In genomic region chr17:82241926-82242697, GRCh38 we compare ENCODE assay signal across 8 cellular contexts. TPM values are rescaled to one million over a fixed set of nuclear protein-coding genes. Genes with fewer than 3 reads are reported as not detected.
DNase-seq lines count a peak whose midpoint lies in the region; ATAC-seq and TF ChIP-seq lines count a peak whose summit lies in the region.

No MANE protein-coding gene starts in this region.

- no peak overlapping the region for H2AK5ac ChIP-seq in neuronal stem cell (ENCODE audit: low read depth, low read length)

- H3K79me1 ChIP-seq in neuronal stem cell (ENCODE audit: low read depth, low read length): peaks cover 18% of the 10 kb centered on the region

- H3K14ac ChIP-seq in neuronal stem cell (ENCODE audit: low read length): no peak overlapping the region

- WGBS in neuronal stem cell (ENCODE audit: extremely low coverage in 2 of 2, insufficient read length in 2 of 2, insufficient replicate concordance in 1 of 2), 2 donors: no CpG with 5 or more reads among the region's 20 CpGs

- peaks cover 40% of the 10 kb centered on the region for H3K4me1 ChIP-seq in effector memory CD4-positive, alpha-beta T cell (ENCODE audit: control insufficient read depth, insufficient read depth, low read length, poor library complexity, severe bottlenecking)
- H3K4me1 ChIP-seq in neuronal stem cell (ENCODE audit: control insufficient read depth in 2 of 2, insufficient read depth in 1 of 2, low read depth in 1 of 2, low read length in 2 of 2) (no peaks in the 10 kb centered on the region), Karpas-422 (ENCODE audit: low read length) (no peaks in the 10 kb centered on the region)

- no peaks in the 10 kb centered on the region for H3K9me3 ChIP-seq in effector memory CD4-positive, alpha-beta T cell (ENCODE audit: control insufficient read depth, low read length)
- H3K9me3 ChIP-seq in neuronal stem cell (replicated peaks in 1 of 2; ENCODE audit: control insufficient read depth in 2 of 2, insufficient read depth in 1 of 2, low read depth in 1 of 2, low read length in 2 of 2) (no peaks in the 10 kb centered on the region), Karpas-422 (ENCODE audit: low read length) (no peaks in the 10 kb centered on the region)

- no peak overlapping the region for H3K4ac ChIP-seq in neuronal stem cell (ENCODE audit: low read length)

- ATAC-seq in GM19035 (IDR thresholded peaks at IDR 0.05; ENCODE audit: unreplicated experiment): no peak

- H3K4me2 ChIP-seq in neuronal stem cell (ENCODE audit: insufficient read depth, low read length, poor library complexity, severe bottlenecking) (no peak overlapping the region), Karpas-422 (ENCODE audit: low read depth, low read length, poor library complexity, severe bottlenecking) (no peak overlapping the region)

- no peak overlapping the region for H3K18ac ChIP-seq in neuronal stem cell (ENCODE audit: low read length)

- H3K9ac ChIP-seq in neuronal stem cell (ENCODE audit: low read depth, low read length, poor library complexity) (no peak overlapping the region), Karpas-422 (ENCODE audit: low read length) (no peak overlapping the region)

- H3K27ac ChIP-seq in effector memory CD4-positive, alpha-beta T cell (ENCODE audit: insufficient read depth, low read length, poor library complexity, severe bottlenecking): peak overlapping the region; percentile 39
- H3K27ac ChIP-seq in neuronal stem cell (replicated peaks; ENCODE audit: low read length) (no peak overlapping the region), Karpas-422 (ENCODE audit: low read length) (no peak overlapping the region)

- peaks cover 32% of the 10 kb centered on the region; the same call in 1 of the 2 replicates for H4K20me1 ChIP-seq in Karpas-422 (ENCODE audit: insufficient read depth, low read depth, low read length)

- no peaks in the 10 kb centered on the region for H3K79me2 ChIP-seq in Karpas-422 (ENCODE audit: low read length)

- DNase-seq in AG20443 (ENCODE audit: low spot score) (peak; percentile 32), NB4 (ENCODE audit: low read depth) (peak; percentile 59), neuronal stem cell (ENCODE audit: low spot score) (no peak), DMS153 (lab: John Stamatoyannopoulos, UW) (no peak), kidney tubule cell (ENCODE audit: low spot score) (no peak), Karpas-422 (no peak)
- DNase-seq in effector memory CD4-positive, alpha-beta T cell: no peak

- no peak overlapping the region for H4K8ac ChIP-seq in neuronal stem cell (ENCODE audit: low read depth, low read length)

- no peak overlapping the region for H2BK5ac ChIP-seq in neuronal stem cell (ENCODE audit: low read length)

- H3K9me2 ChIP-seq in Karpas-422 (replicated peaks; ENCODE audit: insufficient read depth, low read length): no peaks in the 10 kb centered on the region

- H2AFZ ChIP-seq in neuronal stem cell (ENCODE audit: low read length) (no peak overlapping the region), Karpas-422 (ENCODE audit: low read length) (no peak overlapping the region)

- TF ChIP-seq CTCF in NB4 (IDR thresholded peaks at IDR 0.05; ENCODE audit: low read depth, low read length): no peak

- no peak overlapping the region for H4K91ac ChIP-seq in neuronal stem cell (ENCODE audit: low read depth, low read length, poor library complexity)

- peaks cover 49% of the 10 kb centered on the region for H3K36me3 ChIP-seq in effector memory CD4-positive, alpha-beta T cell (ENCODE audit: control insufficient read depth, insufficient read depth, low read length)
- H3K36me3 ChIP-seq in neuronal stem cell (replicated peaks in 1 of 2; ENCODE audit: control insufficient read depth in 2 of 2, insufficient read depth in 2 of 2, low read length in 2 of 2) (peaks cover 57 to 82% of the 10 kb centered on the region in 2 donors), Karpas-422 (ENCODE audit: insufficient read depth, low read length) (peaks cover 5% of the 10 kb centered on the region; the same call in 1 of the 2 replicates)

- TF ChIP-seq POLR2A in NB4 (IDR thresholded peaks at IDR 0.05; ENCODE audit: extremely low read depth, insufficient read length): peak; percentile 2

- no peak overlapping the region for H2BK12ac ChIP-seq in neuronal stem cell (ENCODE audit: low read length)

- H3K4me3 ChIP-seq in NB4 (ENCODE audit: low read depth, low read length) (no peak overlapping the region), neuronal stem cell (ENCODE audit: low read length in 2 of 2) (no peak overlapping the region), Karpas-422 (ENCODE audit: low read length) (no peak overlapping the region)
- H3K4me3 ChIP-seq in effector memory CD4-positive, alpha-beta T cell (ENCODE audit: insufficient read depth, low read depth, low read length, poor library complexity, severe bottlenecking): no peak overlapping the region

- H3K27me3 ChIP-seq in effector memory CD4-positive, alpha-beta T cell (replicated peaks; ENCODE audit: control insufficient read depth, insufficient read depth, low read length, poor library complexity, severe bottlenecking): no peaks in the 10 kb centered on the region
- H3K27me3 ChIP-seq in neuronal stem cell (ENCODE audit: control insufficient read depth in 3 of 3, insufficient read depth in 3 of 3, low read depth in 1 of 3, low read length in 3 of 3): no peaks in the 10 kb centered on the region
- no peaks in the 10 kb centered on the region for H3K27me3 ChIP-seq in Karpas-422 (ENCODE audit: low read length)

- peak overlapping the region; percentile 52 for H3K23ac ChIP-seq in neuronal stem cell (ENCODE audit: low read depth, low read length, poor library complexity)

- no peak overlapping the region for H2BK15ac ChIP-seq in neuronal stem cell (ENCODE audit: low read length)

- no peak overlapping the region for H2BK120ac ChIP-seq in neuronal stem cell (ENCODE audit: low read depth, low read length)

RNA-seq across cellular contexts. Expression of gene SLC16A3, which starts 13.3 kb away (rescaled TPM):
- polyA plus RNA-seq in neuronal stem cell (2013, experiment 1 of 2): 3.5 TPM
- polyA plus RNA-seq in neuronal stem cell (2013, experiment 2 of 2): 3.2 TPM
- total RNA-seq in Karpas-422 (2014; rRNA removed; shearing (Covaris generic); ENCODE audit: low replicate concordance): 0.67 and 6.0 TPM in 2 replicates

RNA-seq across cellular contexts. Expression of gene CCDC57, which starts 29.5 kb away (rescaled TPM):
- polyA plus RNA-seq in neuronal stem cell (2013, experiment 1 of 2): 26.0 TPM
- polyA plus RNA-seq in neuronal stem cell (2013, experiment 2 of 2): 24.0 TPM
- total RNA-seq in Karpas-422 (2014; rRNA removed; shearing (Covaris generic); ENCODE audit: low replicate concordance): 31.3 and 37.4 TPM in 2 replicates

RNA-seq across cellular contexts. Expression of gene CSNK1D, which starts 31.4 kb away (rescaled TPM):
- 70.3 TPM for polyA plus RNA-seq in neuronal stem cell (2013, experiment 1 of 2)
- polyA plus RNA-seq in neuronal stem cell (2013, experiment 2 of 2): 72.1 TPM
- total RNA-seq in Karpas-422 (2014; rRNA removed; shearing (Covaris generic); ENCODE audit: low replicate concordance): 27.1 and 30.6 TPM in 2 replicates

Comparison
In these comparisons a context has a peak if more than half of its experiments do, and no peak if none do; other contexts are left out.
1. DNase-seq: peak in AG20443 (single experiment) and NB4 (single experiment); none in effector memory CD4-positive, alpha-beta T cell (0 of 3), neuronal stem cell (single experiment), DMS153 (single experiment), kidney tubule cell (single experiment) and Karpas-422 (single experiment).